12 cellular contexts compared by ENCODE assay signal in genomic region chr3:14725015-14725431, GRCh38. TPM values are rescaled to one million over a fixed set of nuclear protein-coding genes. Genes with fewer than 3 reads are reported as not detected.
DNase-seq lines count a peak whose midpoint lies in the region; ATAC-seq and TF ChIP-seq lines count a peak whose summit lies in the region.
"Had no signal": no experiment of that assay in that cellular context is flagged by ENCODE, and none has a peak within 500 bp of the region (broad histone marks: within the 10 kb centered on the region; RNA-seq: fewer than 3 reads in every experiment).

No MANE protein-coding gene starts in this region.

- in situ Hi-C loops in gastrocnemius medialis (cut with MboI; ENCODE audit: low sequenced_read_pairs in 4 of 4) = no loop called here

- intact Hi-C loops in body of pancreas (cut with DNase I) (no loop called here), gastrocnemius medialis (cut with DNase I; ENCODE audit: low total_unique reads) (no loop called here)

- H3K36me3 ChIP-seq in body of pancreas (replicated peaks in 1 of 2; ENCODE audit: insufficient read depth in 1 of 2, low read depth in 2 of 2) (no peaks in the 10 kb centered on the region), gastrocnemius medialis (no peaks in the 10 kb centered on the region)

- H3K9me3 ChIP-seq in body of pancreas = no peaks in the 10 kb centered on the region
- no peaks in the 10 kb centered on the region for H3K9me3 ChIP-seq in gastrocnemius medialis

- TF ChIP-seq CTCF in body of pancreas (IDR thresholded peaks at IDR 0.05) (no peak), gastrocnemius medialis (IDR thresholded peaks at IDR 0.05 in 4 of 5, conservative IDR thresholded peaks at IDR 0.05 in 1 of 5) (no peak)

- no peak overlapping the region for H3K27ac ChIP-seq in body of pancreas
- H3K27ac ChIP-seq in gastrocnemius medialis = peak overlapping the region in 3 of 4 donors; percentile 15 to 33 (median 27)

- TF ChIP-seq POLR2A in body of pancreas (IDR thresholded peaks at IDR 0.05) = no peak
- no peak for TF ChIP-seq POLR2A in gastrocnemius medialis (IDR thresholded peaks at IDR 0.05)

- DNase-seq in GM03348 (ENCODE audit: low spot score) (peak; percentile 72), body of pancreas (peak in 2 of 4 donors; percentile 12 to 38), kidney tubule cell (ENCODE audit: low spot score) (peak; percentile 3), gastrocnemius medialis (peak; percentile 17 to 37), hippocampal formation (lab: John Stamatoyannopoulos, UW) (no peak), NCI-H2227 (lab: John Stamatoyannopoulos, UW; ENCODE audit: unreplicated experiment) (no peak)
- DNase-seq: left colon, NCI-H2029, T-helper 2 cell had no signal

- 72 to 82% methylated on average over 5 of the region's 5 CpGs for WGBS in body of pancreas, 2 donors

- H3K4me3 ChIP-seq in body of pancreas = no peak overlapping the region
- no peak overlapping the region for H3K4me3 ChIP-seq in gastrocnemius medialis

- no peaks in the 10 kb centered on the region for H3K4me1 ChIP-seq in body of pancreas
- peaks cover 7 to 23% of the 10 kb centered on the region in 2 donors for H3K4me1 ChIP-seq in gastrocnemius medialis

- ATAC-seq in body of pancreas (peak; percentile 59), gastrocnemius medialis (peak; percentile 55 to 59), GM18511 (IDR thresholded peaks at IDR 0.05; ENCODE audit: unreplicated experiment) (no peak), GM19324 (IDR thresholded peaks at IDR 0.05; ENCODE audit: low FRiP score, unreplicated experiment) (no peak)
- ATAC-seq: esophagus mucosa, left colon had no signal

- H3K27me3 ChIP-seq in body of pancreas (no peaks in the 10 kb centered on the region), gastrocnemius medialis (no peaks in the 10 kb centered on the region)

RNA-seq across cellular contexts. Expression of gene C3orf20, which starts 50.1 kb away (rescaled TPM):
- total RNA-seq in body of pancreas (not detected), gastrocnemius medialis (under 1 TPM in 2 of 4 donors, not detected in 2; 0.11 to 0.46 TPM)

Comparison
In these comparisons a context has a peak if more than half of its experiments do, and no peak if none do; other contexts are left out.
1. DNase-seq: peak in GM03348 (single experiment), kidney tubule cell (single experiment) and gastrocnemius medialis (2 of 2); none in hippocampal formation (0 of 2) and NCI-H2227 (single experiment).
2. ATAC-seq: peak in body of pancreas (single experiment) and gastrocnemius medialis (2 of 2); none in GM18511 (single experiment) and GM19324 (single experiment).
3. H3K27ac ChIP-seq: peak in gastrocnemius medialis (3 of 4); none in body of pancreas (0 of 4).